Comparison of ENCODE assay signal across 29 cellular contexts in the genomic region with DNA sequence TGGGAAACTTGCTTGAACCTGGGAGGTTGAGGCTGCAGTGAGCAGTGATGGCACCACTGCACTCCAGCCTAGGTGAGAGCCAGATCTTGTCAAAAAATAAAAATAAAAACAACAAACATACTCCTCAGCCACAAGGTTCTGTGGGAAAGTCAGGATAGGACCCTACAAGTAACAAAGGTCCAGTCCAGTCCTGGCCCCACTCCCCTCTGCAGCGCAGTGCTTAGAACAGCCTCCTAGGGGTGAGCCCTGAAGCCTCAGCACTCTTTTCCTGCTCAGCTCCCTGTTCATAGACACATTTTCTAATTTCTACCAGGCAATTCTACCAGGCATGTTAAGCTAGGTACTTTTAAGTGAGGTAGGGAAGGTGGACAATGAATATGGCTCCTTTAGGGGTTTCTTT. TPM values are rescaled to one million over a fixed set of nuclear protein-coding genes. Genes with fewer than 3 reads are reported as not detected.
DNase-seq lines count a peak whose midpoint lies in the region; ATAC-seq and TF ChIP-seq lines count a peak whose summit lies in the region.
"Had no signal": no experiment of that assay in that cellular context is flagged by ENCODE, and none has a peak within 500 bp of the region (broad histone marks: within the 10 kb centered on the region; RNA-seq: fewer than 3 reads in every experiment).

No MANE protein-coding gene starts in this region.

- no TSS peak for BruUV-seq in HCT116 (replicated peaks; lab: Mats Ljungman, UMichigan)

- RAD21 ChIA-PET in HCT116 (lab: Charles Lee; ENCODE audit: low non-redundant PET in 1 of 2, low total read pairs in 2 of 2, uncharacterized antibody in 2 of 2, unreplicated experiment in 2 of 2) = no interaction called here

- H3K27ac Mint-ChIP-seq in activated T-cell treated with anti-CD3 and anti-CD28 coated beads, Interleukin-2, amount 50 U/mL, for 24 hours = peak overlapping the region; percentile 14
- H3K27ac Mint-ChIP-seq in endodermal cell = no peak overlapping the region
- peak overlapping the region; percentile 33 for H3K27ac Mint-ChIP-seq in progenitor cell of endocrine pancreas
- H3K27ac Mint-ChIP-seq: activated CD4-positive, alpha-beta memory T cell treated with anti-CD3 and anti-CD28 coated beads, Interleukin-2, amount 10 ng/mL, durations not matched to agents 7 days and 5 days; stimulated activated naive CD8-positive, alpha-beta T cell treated with anti-CD3 and anti-CD28 coated beads, Interleukin-15, Interleukin-2, amounts not matched to agents 100 ng/mL and 50 ng/mL, for 24 hours had no signal

- no peaks in the 10 kb centered on the region for H3K9me2 ChIP-seq in HCT116 (ENCODE audit: insufficient read depth)

- no peaks in the 10 kb centered on the region for H3K9me3 ChIP-seq in HCT116 (ENCODE audit: control insufficient read depth in 1 of 2, insufficient read depth in 1 of 2, low read depth in 1 of 2, low read length in 2 of 2)
- no peaks in the 10 kb centered on the region for H3K9me3 ChIP-seq in endodermal cell (ENCODE audit: control insufficient read depth, low read length)
- H3K9me3 ChIP-seq: testis had no signal

- H3K4me2 ChIP-seq in HCT116 (ENCODE audit: low read length) = no peak overlapping the region

- POLR2A ChIA-PET in HCT116 (lab: Charles Lee) = no interaction called here

- DNase-seq in activated T-cell treated with anti-CD3 and anti-CD28 coated beads, Interleukin-2, amount 50 U/mL, for 24 hours = no peak
- DNase-seq in activated T-cell treated with anti-CD3 and anti-CD28 coated beads, Interleukin-2, amount 50 U/mL, for 48 hours = no peak
- no peak for DNase-seq in HCT116 (ENCODE audit: low read depth, low spot score)
- DNase-seq in endodermal cell = peak; percentile 38
- DNase-seq in progenitor cell of endocrine pancreas (ENCODE audit: low spot score, unreplicated experiment) = no peak
- no peak for DNase-seq in mesenteric fat pad (ENCODE audit: low spot score)
- no peak for DNase-seq in stimulated activated CD8-positive, alpha-beta memory T cell treated with anti-CD3 and anti-CD28 coated beads, Interleukin-4, amount 100 ng/mL, for 48 hours
- no peak for DNase-seq in DMS 273 treated with DMSO at 0.1 percent for 48 hours (lab: John Stamatoyannopoulos, UW)
- DNase-seq: activated CD4-positive, alpha-beta memory T cell treated with anti-CD3 and anti-CD28 coated beads, Interleukin-2, amount 10 ng/mL, durations not matched to agents 7 days and 5 days; activated CD4-positive, CD25-positive, alpha-beta regulatory T cell treated with anti-CD3 and anti-CD28 coated beads, Interleukin-2, amount 50 U/mL, for 72 hours; activated gamma-delta T cell treated with Interleukin-2 at 50 U/mL for 16 hours; activated T-cell treated with anti-CD3 and anti-CD28 coated beads for 4 hours; AML-193; amniotic stem cell; brain microvascular endothelial cell; Calu3; CD4-positive, CD25-positive, alpha-beta regulatory T cell; GM23248; KG1; NCI-H1105; NCI-H1930; NCI-H524 treated with DMSO at 0.1 percent for 48 hours; PC-3; right cardiac atrium; stimulated activated CD4-positive, alpha-beta T cell treated with anti-CD3 and anti-CD28 coated beads, Interleukin-1b, Interleukin-23, amount 100 ng/mL, for 48 hours; testis had no signal

- H3K27me3 ChIP-seq in HCT116 (ENCODE audit: insufficient read depth, low read length) (no peaks in the 10 kb centered on the region), endodermal cell (ENCODE audit: control insufficient read depth, insufficient read depth, low read length, poor library complexity, severe bottlenecking) (no peaks in the 10 kb centered on the region)
- H3K27me3 ChIP-seq: brain microvascular endothelial cell, testis had no signal

- H3K27ac ChIP-seq in HCT116 (ENCODE audit: low read depth, low read length) (no peak overlapping the region), endodermal cell (ENCODE audit: low read depth, low read length) (no peak overlapping the region)
- H3K27ac ChIP-seq: brain microvascular endothelial cell, GM23248, testis had no signal

- H3K9me3 Mint-ChIP-seq in activated T-cell treated with anti-CD3 and anti-CD28 coated beads, Interleukin-2, amount 50 U/mL, for 24 hours = no peaks in the 10 kb centered on the region
- no peaks in the 10 kb centered on the region for H3K9me3 Mint-ChIP-seq in endodermal cell
- no peaks in the 10 kb centered on the region for H3K9me3 Mint-ChIP-seq in progenitor cell of endocrine pancreas (ENCODE audit: low read depth)
- H3K9me3 Mint-ChIP-seq: activated CD4-positive, alpha-beta memory T cell treated with anti-CD3 and anti-CD28 coated beads, Interleukin-2, amount 10 ng/mL, durations not matched to agents 7 days and 5 days; neural crest cell; stimulated activated naive CD8-positive, alpha-beta T cell treated with anti-CD3 and anti-CD28 coated beads, Interleukin-15, Interleukin-2, amounts not matched to agents 100 ng/mL and 50 ng/mL, for 24 hours had no signal

- CTCF ChIA-PET in HCT116 (lab: Charles Lee) = interaction anchor here (0.6 to 1.3 kb wide), 2 partner anchors 21 to 291 kb away, joined by 3 to 4 read pairs; no protein-coding TSS in a partner anchor

- H3K36me3 ChIP-seq in HCT116 (ENCODE audit: control insufficient read depth in 1 of 2, insufficient read depth in 2 of 2, low read length in 2 of 2) (peaks cover 17 to 27% of the 10 kb centered on the region in 2 experiments), endodermal cell (ENCODE audit: control insufficient read depth, insufficient read depth, low read length) (peaks cover 54% of the 10 kb centered on the region)

- no peak for TF ChIP-seq POLR2A in HCT116 (IDR thresholded peaks at IDR 0.05; ENCODE audit: borderline replicate concordance, extremely low read depth, insufficient read depth, insufficient read length)

- no peak for ATAC-seq in HCT116
- ATAC-seq: PC-3, right cardiac atrium had no signal

- H3K4me3 Mint-ChIP-seq in activated T-cell treated with anti-CD3 and anti-CD28 coated beads, Interleukin-2, amount 50 U/mL, for 24 hours = no peak overlapping the region
- no peak overlapping the region for H3K4me3 Mint-ChIP-seq in endodermal cell
- no peak overlapping the region for H3K4me3 Mint-ChIP-seq in progenitor cell of endocrine pancreas (ENCODE audit: low read depth)
- H3K4me3 Mint-ChIP-seq: activated CD4-positive, alpha-beta memory T cell treated with anti-CD3 and anti-CD28 coated beads, Interleukin-2, amount 10 ng/mL, durations not matched to agents 7 days and 5 days; CD4-positive, CD25-positive, alpha-beta regulatory T cell; neural crest cell; stimulated activated naive CD8-positive, alpha-beta T cell treated with anti-CD3 and anti-CD28 coated beads, Interleukin-15, Interleukin-2, amounts not matched to agents 100 ng/mL and 50 ng/mL, for 24 hours had no signal

- H3K36me3 Mint-ChIP-seq in activated T-cell treated with anti-CD3 and anti-CD28 coated beads, Interleukin-2, amount 50 U/mL, for 24 hours (ENCODE audit: low read depth) = peaks cover 65% of the 10 kb centered on the region
- peaks cover 54% of the 10 kb centered on the region for H3K36me3 Mint-ChIP-seq in endodermal cell (ENCODE audit: low read depth)
- H3K36me3 Mint-ChIP-seq in progenitor cell of endocrine pancreas (ENCODE audit: insufficient read depth) = peaks cover 31% of the 10 kb centered on the region

- H4K20me1 ChIP-seq in HCT116 (ENCODE audit: insufficient read depth) = no peaks in the 10 kb centered on the region; the same call in 1 of the 2 replicates

- intact Hi-C loops in HCT116 (cut with micrococcal nuclease) = no loop called here

- no peaks in the 10 kb centered on the region for H3K79me2 ChIP-seq in HCT116 (ENCODE audit: insufficient read depth, low read length)

- TF ChIP-seq CTCF in HCT116 (IDR thresholded peaks at IDR 0.05 in 2 of 3, conservative IDR thresholded peaks at IDR 0.05 in 1 of 3; ENCODE audit: borderline replicate concordance in 1 of 3, insufficient read depth in 1 of 3, low read depth in 2 of 3, low read length in 2 of 3) (no peak), endodermal cell (conservative IDR thresholded peaks at IDR 0.05) (no peak), progenitor cell of endocrine pancreas (IDR thresholded peaks at IDR 0.05; ENCODE audit: unreplicated experiment) (no peak)

- WGBS in endodermal cell (ENCODE audit: insufficient coverage in 1 of 2, insufficient read length in 1 of 2), 2 experiments = 100% methylated on average over 1 of the region's 1 CpG

- TF ChIP-seq RAD21 in HCT116 (IDR thresholded peaks at IDR 0.05; ENCODE audit: low read depth) = no peak

- no peak overlapping the region for H2AFZ ChIP-seq in HCT116 (ENCODE audit: low read depth, low read length, poor library complexity, severe bottlenecking)
- H2AFZ ChIP-seq: GM23248 had no signal

- H3K4me1 Mint-ChIP-seq in activated T-cell treated with anti-CD3 and anti-CD28 coated beads, Interleukin-2, amount 50 U/mL, for 24 hours (ENCODE audit: low read depth) = peaks cover 6% of the 10 kb centered on the region
- H3K4me1 Mint-ChIP-seq in endodermal cell (peaks cover 2% of the 10 kb centered on the region), progenitor cell of endocrine pancreas (ENCODE audit: low read depth) (no peaks in the 10 kb centered on the region)

- H3K4me1 ChIP-seq in HCT116 (ENCODE audit: control insufficient read depth in 1 of 2, insufficient read depth in 2 of 2, low read length in 2 of 2) (no peaks in the 10 kb centered on the region; a peak in 1 of 4 replicates), endodermal cell (ENCODE audit: control insufficient read depth, insufficient read depth, low read length) (no peaks in the 10 kb centered on the region)
- H3K4me1 ChIP-seq: testis had no signal

- H3K27me3 Mint-ChIP-seq in activated T-cell treated with anti-CD3 and anti-CD28 coated beads, Interleukin-2, amount 50 U/mL, for 24 hours = no peaks in the 10 kb centered on the region
- H3K27me3 Mint-ChIP-seq in endodermal cell (ENCODE audit: insufficient read depth) = no peaks in the 10 kb centered on the region
- H3K27me3 Mint-ChIP-seq in progenitor cell of endocrine pancreas = no peaks in the 10 kb centered on the region
- H3K27me3 Mint-ChIP-seq: activated CD4-positive, alpha-beta memory T cell treated with anti-CD3 and anti-CD28 coated beads, Interleukin-2, amount 10 ng/mL, durations not matched to agents 7 days and 5 days; stimulated activated naive CD8-positive, alpha-beta T cell treated with anti-CD3 and anti-CD28 coated beads, Interleukin-15, Interleukin-2, amounts not matched to agents 100 ng/mL and 50 ng/mL, for 24 hours had no signal

- no peak overlapping the region for H3K4me3 ChIP-seq in HCT116 (replicated peaks in 1 of 2; ENCODE audit: low read depth in 1 of 2, low read length in 2 of 2)
- H3K4me3 ChIP-seq in endodermal cell (ENCODE audit: low read length) = no peak overlapping the region
- H3K4me3 ChIP-seq: GM23248, lung, testis had no signal

- no peak overlapping the region for H3K9ac ChIP-seq in HCT116 (ENCODE audit: low read length)
- no peak overlapping the region for H3K9ac ChIP-seq in endodermal cell (ENCODE audit: extremely low read depth, low read length, poor library complexity, severe bottlenecking)
- H3K9ac ChIP-seq: GM23248 had no signal

TF ChIP-seq in HCT116, 20 proteins besides CTCF, POLR2A, EP300 and RAD21 (continues in another document):
- 0 out of 2 replicates have a peak, but pooled peaks have one; percentile 24 for TF ChIP-seq SRF (IDR thresholded peaks at IDR 0.05; ENCODE audit: low read depth)

RNA-seq across cellular contexts. Expression of gene SDC1, which starts 22.2 kb away (rescaled TPM):
- total RNA-seq in HCT116 (2021; ENCODE audit: unreplicated experiment) = 32.0 TPM
- polyA plus RNA-seq in HCT116 (2012) = 13.7 and 15.4 TPM in 2 replicates
- total RNA-seq in endodermal cell = 10 to 100 TPM; 12.7 to 19.2 TPM
- 36.9 TPM for polyA plus RNA-seq in endodermal cell (2013, experiment 1 of 2)
- 39.5 TPM for polyA plus RNA-seq in endodermal cell (2013, experiment 2 of 2)
- 35.1 and 38.7 TPM in 2 replicates for total RNA-seq in progenitor cell of endocrine pancreas
- 2.3 TPM for total RNA-seq in mesenteric fat pad
- total RNA-seq: CD4-positive, CD25-positive, alpha-beta regulatory T cell had no signal
- polyA plus RNA-seq: CD4-positive, CD25-positive, alpha-beta regulatory T cell had no signal
